In genomic region chr6:163406320-163406719, GRCh38 we compare ENCODE assay signal across 8 cellular contexts. TPM values are rescaled to one million over a fixed set of nuclear protein-coding genes. Genes with fewer than 3 reads are reported as not detected.
A peak's percentile ranks its signal among the peaks of the same experiment; 100 is the strongest.
DNase-seq lines count a peak whose midpoint lies in the region; ATAC-seq and TF ChIP-seq lines count a peak whose summit lies in the region.

No MANE protein-coding gene starts in this region.

- H3K36me3 Mint-ChIP-seq in endodermal cell (ENCODE audit: low read depth), result no peaks in the 10 kb centered on the region

- H3K9ac ChIP-seq in endodermal cell (ENCODE audit: extremely low read depth, low read length, poor library complexity, severe bottlenecking), result no peak overlapping the region
- H3K9ac ChIP-seq in skeletal muscle tissue (ENCODE audit: low read depth in 1 of 3, low read length in 3 of 3), result peak overlapping the region; percentile 84 to 90 (median 85)

- no peaks in the 10 kb centered on the region for H3K27me3 Mint-ChIP-seq in endodermal cell (ENCODE audit: insufficient read depth)

- no peak overlapping the region for H3K4me3 Mint-ChIP-seq in endodermal cell

- H3K4me1 Mint-ChIP-seq in endodermal cell, result peaks cover 7% of the 10 kb centered on the region

- TF ChIP-seq CTCF in endodermal cell (conservative IDR thresholded peaks at IDR 0.05), result no peak

- DNase-seq in endodermal cell (no peak), NCI-H1048 (lab: John Stamatoyannopoulos, UW) (no peak), AG20443 (ENCODE audit: low spot score) (no peak), cerebellum (ENCODE audit: low spot score) (no peak), midbrain (lab: John Stamatoyannopoulos, UW) (no peak)

- no peaks in the 10 kb centered on the region for H3K9me3 Mint-ChIP-seq in endodermal cell

- H3K4me3 ChIP-seq in endodermal cell (ENCODE audit: low read length) (no peak overlapping the region), skeletal muscle tissue (ENCODE audit: low read length in 3 of 3) (peak overlapping the region; percentile 64 to 84 (median 76))

- H3K4me1 ChIP-seq in endodermal cell (ENCODE audit: control insufficient read depth, insufficient read depth, low read length) (no peaks in the 10 kb centered on the region), skeletal muscle tissue (ENCODE audit: control insufficient read depth in 3 of 3, insufficient read depth in 3 of 3, low read length in 3 of 3) (peaks cover 19 to 30% (median 28%) of the 10 kb centered on the region in 3 donors)

- no peaks in the 10 kb centered on the region for H3K9me3 ChIP-seq in endodermal cell (ENCODE audit: control insufficient read depth, low read length)
- H3K9me3 ChIP-seq in skeletal muscle tissue (ENCODE audit: control insufficient read depth in 3 of 3, low read length in 3 of 3), result no peaks in the 10 kb centered on the region

- 100% methylated on average over 1 of the region's 1 CpG for WGBS in endodermal cell (ENCODE audit: insufficient coverage in 1 of 2, insufficient read length in 1 of 2), 2 experiments

- no peak overlapping the region for H3K27ac Mint-ChIP-seq in endodermal cell

- H3K27me3 ChIP-seq in endodermal cell (ENCODE audit: control insufficient read depth, insufficient read depth, low read length, poor library complexity, severe bottlenecking) (no peaks in the 10 kb centered on the region), skeletal muscle tissue (ENCODE audit: control insufficient read depth in 3 of 3, insufficient read depth in 3 of 3, low read length in 3 of 3) (no peaks in the 10 kb centered on the region)

- H3K36me3 ChIP-seq in endodermal cell (ENCODE audit: control insufficient read depth, insufficient read depth, low read length) (no peaks in the 10 kb centered on the region), skeletal muscle tissue (ENCODE audit: control insufficient read depth in 3 of 3, insufficient read depth in 3 of 3, low read length in 3 of 3) (no peaks in the 10 kb centered on the region)

- peak; percentile 5 for ATAC-seq in GM19324 (IDR thresholded peaks at IDR 0.05; ENCODE audit: low FRiP score, unreplicated experiment)
- peak; percentile 17 for ATAC-seq in HG03432 (IDR thresholded peaks at IDR 0.05; ENCODE audit: unreplicated experiment)

- peak overlapping the region; percentile 57 for H3K27ac ChIP-seq in endodermal cell (ENCODE audit: low read depth, low read length)
- H3K27ac ChIP-seq in skeletal muscle tissue (ENCODE audit: low read depth, low read length), result peak overlapping the region; percentile 93

RNA-seq across cellular contexts. Expression of gene QKI, which starts 8.2 kb away (rescaled TPM):
- 100 to 1,000 TPM in 1 of 2 donors, 10 to 100 TPM in 1; 93.3 to 107 TPM for total RNA-seq in endodermal cell
- polyA plus RNA-seq in endodermal cell (2013, experiment 1 of 2), result 258 TPM
- polyA plus RNA-seq in endodermal cell (2013, experiment 2 of 2), result 233 TPM
- total RNA-seq in skeletal muscle tissue, result 274 TPM
- 363 TPM for total RNA-seq in cerebellum
